1 cellular context compared by ENCODE assay signal in genomic region chr6:99349620-99350141, GRCh38.
TF ChIP-seq lines count a peak whose summit lies in the region.

TSS of gene FAXC (minus strand) at chr6:99349674. CDS start at chr6:99349372, 302 bp downstream.

TF ChIP-seq in GM23338, 12 proteins besides CTCF, POLR2A, EP300 and RAD21:
- TF ChIP-seq ZNF462 (CRISPR knock-in tag; IDR thresholded peaks at IDR 0.05) (no peak), CREB1 (CRISPR knock-in tag; IDR thresholded peaks at IDR 0.05; ENCODE audit: low read depth) (peak; percentile 69), POLR2AphosphoS5 (IDR thresholded peaks at IDR 0.05; ENCODE audit: low read depth) (peak; percentile 45)
